ENCODE assay signal across 7 cellular contexts in genomic region chr2:113235347-113236226, GRCh38. TPM values are rescaled to one million over a fixed set of nuclear protein-coding genes. Genes with fewer than 3 reads are reported as not detected.
DNase-seq lines count a peak whose midpoint lies in the region; ATAC-seq and TF ChIP-seq lines count a peak whose summit lies in the region.
"Not testable (repeated sequence)": the region's sequence is repeated elsewhere in the genome, so short reads cannot be mapped to it uniquely, and the experiment has no call there.

No MANE protein-coding gene starts in this region.

- H3K4me3 ChIP-seq in PC-9 = peak overlapping the region; percentile 66
- H3K4me3 ChIP-seq in choroid plexus epithelial cell (ENCODE audit: low read depth, low read length) = peak overlapping the region; percentile 62
- H3K4me3 ChIP-seq in left lung = peak overlapping the region; percentile 29 to 35

- H3K27me3 ChIP-seq in PC-9 (ENCODE audit: insufficient read depth, low read depth); left lung: not testable (repeated sequence)

- peak overlapping the region; percentile 61 for H3K4me2 ChIP-seq in PC-9

- ATAC-seq in GM18861 (IDR thresholded peaks at IDR 0.05; ENCODE audit: unreplicated experiment) = peak; percentile 67
- ATAC-seq in HG03460 (IDR thresholded peaks at IDR 0.05; ENCODE audit: unreplicated experiment) = peak; percentile 97
- ATAC-seq in activated CD8-positive, alpha-beta memory T cell treated with anti-CD3 and anti-CD28 coated beads, Interleukin-2, amount 10 ng/mL, durations not matched to agents 7 days and 5 days = peak; percentile 95
- peak; percentile 75 for ATAC-seq in left lung

- H3K9me3 ChIP-seq in PC-9 (ENCODE audit: insufficient read depth, low read depth); left lung: not testable (repeated sequence)

- H3K4me1 ChIP-seq in PC-9 (replicated peaks; ENCODE audit: insufficient read depth) = peaks cover 47% of the 10 kb centered on the region
- peaks cover 14% of the 10 kb centered on the region in 2 donors for H3K4me1 ChIP-seq in left lung

- CTCF ChIA-PET in PC-9 (lab: Charles Lee) = interaction anchor here (0.8 to 1.0 kb wide), 3 partner anchors 31 to 97 kb away, joined by 3 to 4 read pairs (median 4); no protein-coding TSS in a partner anchor
- CTCF ChIA-PET in activated CD8-positive, alpha-beta memory T cell treated with anti-CD3 and anti-CD28 coated beads, Interleukin-2, amount 10 ng/mL, durations not matched to agents 7 days and 5 days (lab: Charles Lee) = interaction anchor here (0.7 to 6.8 kb wide), 10 partner anchors 10 to 155 kb away, joined by 3 to 65 read pairs (median 4); no protein-coding TSS in a partner anchor

- not testable (repeated sequence) for TF ChIP-seq CTCF in PC-9 (conservative IDR thresholded peaks at IDR 0.05); choroid plexus epithelial cell (conservative IDR thresholded peaks at IDR 0.05; ENCODE audit: low read depth, low read length); left lung (IDR thresholded peaks at IDR 0.05)

- POLR2A ChIA-PET in PC-9 (lab: Charles Lee; ENCODE audit: unreplicated experiment) = interaction anchor here (0.5 to 1.0 kb wide), 9 partner anchors 14 to 399 kb away, joined by 3 to 8 read pairs (median 4); partner anchors contain the start of gene IL1B

- peaks cover 21% of the 10 kb centered on the region for H3K36me3 Mint-ChIP-seq in activated CD8-positive, alpha-beta memory T cell treated with anti-CD3 and anti-CD28 coated beads, Interleukin-2, amount 10 ng/mL, durations not matched to agents 7 days and 5 days

- H3K27ac Mint-ChIP-seq in activated CD8-positive, alpha-beta memory T cell treated with anti-CD3 and anti-CD28 coated beads, Interleukin-2, amount 10 ng/mL, durations not matched to agents 7 days and 5 days = peak overlapping the region; percentile 93

- BruUV-seq in PC-9 (replicated peaks; lab: Mats Ljungman, UMichigan) = TSS peak; percentile 40

- peaks cover 36% of the 10 kb centered on the region for H3K79me2 ChIP-seq in PC-9 (ENCODE audit: low read depth)

- H3K9me3 Mint-ChIP-seq in activated CD8-positive, alpha-beta memory T cell treated with anti-CD3 and anti-CD28 coated beads, Interleukin-2, amount 10 ng/mL, durations not matched to agents 7 days and 5 days (ENCODE audit: low read depth) = not testable (repeated sequence)

- peaks cover 50% of the 10 kb centered on the region for H3K4me1 Mint-ChIP-seq in activated CD8-positive, alpha-beta memory T cell treated with anti-CD3 and anti-CD28 coated beads, Interleukin-2, amount 10 ng/mL, durations not matched to agents 7 days and 5 days

- not testable (repeated sequence) for H4K20me1 ChIP-seq in PC-9 (ENCODE audit: insufficient read depth)

- intact Hi-C loops in PC-9 (cut with micrococcal nuclease; ENCODE audit: unreplicated experiment); left lung (cut with DNase I): not testable (repeated sequence)

- peak overlapping the region; percentile 93 for H3K4me3 Mint-ChIP-seq in activated CD8-positive, alpha-beta memory T cell treated with anti-CD3 and anti-CD28 coated beads, Interleukin-2, amount 10 ng/mL, durations not matched to agents 7 days and 5 days

- peak; percentile 76 to 82 for DNase-seq in PC-9
- peak; percentile 87 for DNase-seq in activated CD8-positive, alpha-beta memory T cell treated with anti-CD3 and anti-CD28 coated beads, Interleukin-2, amount 10 ng/mL, durations not matched to agents 7 days and 5 days
- peak; percentile 71 for DNase-seq in choroid plexus epithelial cell (ENCODE audit: low read depth)
- DNase-seq in left lung = peak in 1 of 2 donors; percentile 64
- peak; percentile 49 to 55 for DNase-seq in stimulated activated CD4-positive, alpha-beta T cell treated with anti-CD3 and anti-CD28 coated beads, Interleukin-1b, Interleukin-23, amount 100 ng/mL, for 4 hours (ENCODE audit: low read depth in 2 of 2)

- H3F3A ChIP-seq in PC-9 (ENCODE audit: insufficient read depth, low read depth) = peaks cover 32% of the 10 kb centered on the region

- H3K27me3 Mint-ChIP-seq in activated CD8-positive, alpha-beta memory T cell treated with anti-CD3 and anti-CD28 coated beads, Interleukin-2, amount 10 ng/mL, durations not matched to agents 7 days and 5 days = not testable (repeated sequence)

- not testable (repeated sequence) for H3K36me3 ChIP-seq in PC-9 (ENCODE audit: low read depth); left lung

- not testable (repeated sequence) for H3K9me2 ChIP-seq in PC-9 (ENCODE audit: insufficient read depth)

- peak overlapping the region; percentile 72 for H2AFZ ChIP-seq in PC-9

- peak overlapping the region; percentile 80 for H3K27ac ChIP-seq in PC-9
- H3K27ac ChIP-seq in left lung = peak overlapping the region in 1 of 2 donors; percentile 59

RNA-seq across cellular contexts. Expression of gene PAX8, which starts 43.1 kb away (rescaled TPM):
- total RNA-seq in PC-9 (2021) = 5.8 and 6.4 TPM in 2 replicates
- total RNA-seq in activated CD8-positive, alpha-beta memory T cell treated with anti-CD3 and anti-CD28 coated beads, Interleukin-2, amount 10 ng/mL, durations not matched to agents 7 days and 5 days = 1 to 10 TPM; 1.6 to 2.1 TPM
- 1 to 10 TPM; 2.6 to 4.8 TPM for total RNA-seq in left lung
